In genomic region chr12:130041983-130042812, GRCh38 we compare ENCODE assay signal across 8 cellular contexts.
A peak's percentile ranks its signal among the peaks of the same experiment; 100 is the strongest.
DNase-seq lines count a peak whose midpoint lies in the region; ATAC-seq and TF ChIP-seq lines count a peak whose summit lies in the region.

No MANE protein-coding gene starts in this region.

- no peak overlapping the region for H3K27ac ChIP-seq in body of pancreas
- no peak overlapping the region for H3K27ac ChIP-seq in substantia nigra (ENCODE audit: low read depth, low read length, poor library complexity, severe bottlenecking)

- DNase-seq in GM12865 (ENCODE audit: low read depth) (no peak), NCI-H510A treated with DMSO at 0.1 percent for 48 hours (lab: John Stamatoyannopoulos, UW) (peak; percentile 84), body of pancreas (peak; percentile 23 to 61 (median 44)), medulla oblongata (ENCODE audit: extremely low spot score) (peak; percentile 60), substantia nigra (lab: John Stamatoyannopoulos, UW) (peak in 41 of 49 donors; percentile 8 to 82 (median 56))

- ATAC-seq in body of pancreas: no peak
- no peak for ATAC-seq in HG03095 (IDR thresholded peaks at IDR 0.05; ENCODE audit: unreplicated experiment)
- ATAC-seq in HG02981 (IDR thresholded peaks at IDR 0.05; ENCODE audit: unreplicated experiment): no peak
- ATAC-seq in GM18867 (IDR thresholded peaks at IDR 0.05; ENCODE audit: unreplicated experiment): no peak

- no peak for TF ChIP-seq POLR2A in body of pancreas (IDR thresholded peaks at IDR 0.05)

- 9% methylated on average over 14 to 52 of the region's 52 CpGs for WGBS in body of pancreas, 2 donors

- intact Hi-C loops in body of pancreas (cut with DNase I): no loop called here

- no peaks in the 10 kb centered on the region for H3K4me1 ChIP-seq in body of pancreas

- H3K36me3 ChIP-seq in body of pancreas (replicated peaks in 1 of 2; ENCODE audit: insufficient read depth in 1 of 2, low read depth in 2 of 2): no peaks in the 10 kb centered on the region

- H3K9me3 ChIP-seq in body of pancreas: no peaks in the 10 kb centered on the region

- no peaks in the 10 kb centered on the region for H3K27me3 ChIP-seq in body of pancreas

- TF ChIP-seq CTCF in GM12865 (IDR thresholded peaks at IDR 0.05; ENCODE audit: insufficient read depth, low read depth, low read length, missing control alignments): peak; percentile 19
- peak; percentile 53 to 90 (median 67) for TF ChIP-seq CTCF in body of pancreas (IDR thresholded peaks at IDR 0.05)

- no peak overlapping the region for H3K4me3 ChIP-seq in GM12865 (ENCODE audit: low read depth, low read length)
- H3K4me3 ChIP-seq in body of pancreas: no peak overlapping the region
